25 cellular contexts compared by ENCODE assay signal in genomic region chr13:60043262-60043661, GRCh38.
DNase-seq lines count a peak whose midpoint lies in the region; ATAC-seq, FAIRE-seq and TF ChIP-seq lines count a peak whose summit lies in the region.
"Had no signal": no experiment of that assay in that cellular context is flagged by ENCODE, and none has a peak within 500 bp of the region (broad histone marks: within the 10 kb centered on the region; RNA-seq: fewer than 3 reads in every experiment).

No MANE protein-coding gene starts in this region.

- DNase-seq in GM19239 (ENCODE audit: insufficient read length, low spot score): no peak
- peak; percentile 51 for DNase-seq in amniotic epithelial cell (ENCODE audit: low read depth)
- peak; percentile 74 for DNase-seq in fibroblast of villous mesenchyme (ENCODE audit: low read depth)
- no peak for DNase-seq in spleen
- no peak for DNase-seq in stimulated activated CD4-positive, alpha-beta T cell treated with anti-CD3 and anti-CD28 coated beads, Interleukin-2, amount 100 ng/mL, for 24 hours
- DNase-seq in NCI-H82 treated with DMSO at 0.1 percent for 48 hours (lab: John Stamatoyannopoulos, UW; ENCODE audit: unreplicated experiment): no peak
- DNase-seq: activated CD8-positive, alpha-beta memory T cell treated with anti-CD3 and anti-CD28 coated beads, Interleukin-2, amount 50 U/mL, for 48 hours; BE2C; COR-L47; DND-41; effector memory CD4-positive, alpha-beta T cell; mucosa of descending colon; NCI-H2081 treated with DMSO at 0.1 percent for 48 hours; small intestine; stimulated activated CD4-positive, alpha-beta T cell treated with anti-CD3 and anti-CD28 coated beads, Interleukin-4, amount 100 ng/mL, for 1 hour; stimulated activated naive CD4-positive, alpha-beta T cell; T-helper 2 cell; testis had no signal

- H3K36me3 ChIP-seq in spleen: no peaks in the 10 kb centered on the region
- H3K36me3 ChIP-seq: BE2C, esophagus muscularis mucosa, neural progenitor cell, prostate gland had no signal

- H3K4me3 ChIP-seq in fibroblast of villous mesenchyme (ENCODE audit: low read depth, low read length) (no peak overlapping the region), spleen (no peak overlapping the region)
- H3K4me3 ChIP-seq: esophagus muscularis mucosa, GM23338, mucosa of descending colon, neural progenitor cell, prostate gland, testis had no signal

- intact Hi-C loops in spleen (cut with DNase I; ENCODE audit: low total_unique reads): no loop called here

- H3K4me1 ChIP-seq in spleen: no peaks in the 10 kb centered on the region
- H3K4me1 ChIP-seq: BE2C, esophagus muscularis mucosa, prostate gland, testis had no signal

- no peak for TF ChIP-seq CTCF in fibroblast of villous mesenchyme (IDR thresholded peaks at IDR 0.05; ENCODE audit: insufficient read depth, low read depth, low read length)
- no peak for TF ChIP-seq CTCF in spleen (IDR thresholded peaks at IDR 0.05 in 8 of 11, conservative IDR thresholded peaks at IDR 0.05 in 3 of 11)

- no peaks in the 10 kb centered on the region for H3K9me3 ChIP-seq in spleen
- H3K9me3 ChIP-seq: BE2C, esophagus muscularis mucosa, mucosa of descending colon, prostate gland, testis had no signal

- peak; percentile 52 for FAIRE-seq in GM19239 (lab: Jason Lieb, UNC)
- FAIRE-seq: RCC 7860, small intestine had no signal

- no peak overlapping the region for H3K27ac ChIP-seq in spleen
- H3K27ac ChIP-seq: esophagus muscularis mucosa, neural progenitor cell, prostate gland, testis, VCaP had no signal

- WGBS in spleen, 5 donors: 75 to 91% (median 87%) methylated on average over 2 of the region's 2 CpGs

- TF ChIP-seq POLR2A in spleen (IDR thresholded peaks at IDR 0.05): no peak

- no peak for ATAC-seq in HG03378 (IDR thresholded peaks at IDR 0.05; ENCODE audit: unreplicated experiment)
- ATAC-seq: GM23338, mucosa of descending colon had no signal

- no peaks in the 10 kb centered on the region for H3K27me3 ChIP-seq in spleen (replicated peaks in 1 of 7)
- H3K27me3 ChIP-seq: BE2C, esophagus muscularis mucosa, neural progenitor cell, testis had no signal

Comparison
In these comparisons a context has a peak if more than half of its experiments do, and no peak if none do; other contexts are left out.
1. DNase-seq: peak in amniotic epithelial cell (single experiment) and fibroblast of villous mesenchyme (single experiment); none in GM19239 (single experiment), spleen (single experiment), stimulated activated CD4-positive, alpha-beta T cell treated with anti-CD3 and anti-CD28 coated beads, Interleukin-2, amount 100 ng/mL, for 24 hours (0 of 2) and NCI-H82 treated with DMSO at 0.1 percent for 48 hours (single experiment).